8 cellular contexts compared by ENCODE assay signal in genomic region chr11:62552931-62553838, GRCh38. TPM values are rescaled to one million over a fixed set of nuclear protein-coding genes. Genes with fewer than 3 reads are reported as not detected.
DNase-seq lines count a peak whose midpoint lies in the region; ATAC-seq and TF ChIP-seq lines count a peak whose summit lies in the region.

No MANE protein-coding gene starts in this region.

- no peak for TF ChIP-seq CTCF in LNCaP clone FGC (IDR thresholded peaks at IDR 0.05; ENCODE audit: control insufficient read depth, extremely low read depth, insufficient read depth)
- no peak for TF ChIP-seq CTCF in transverse colon (IDR thresholded peaks at IDR 0.05)

- H3K27me3 Mint-ChIP-seq in effector memory CD8-positive, alpha-beta T cell = no peaks in the 10 kb centered on the region

- H3K36me3 Mint-ChIP-seq in effector memory CD8-positive, alpha-beta T cell (ENCODE audit: insufficient read depth) = peaks cover 74% of the 10 kb centered on the region

- H3K27ac ChIP-seq in mesodermal cell (ENCODE audit: low read depth, low read length, severe bottlenecking) (peak overlapping the region; percentile 98), transverse colon (peak overlapping the region; percentile 96 to 100 (median 97))

- WGBS in mesodermal cell (ENCODE audit: insufficient coverage in 2 of 2), 2 experiments = 18 to 19% methylated on average over 12 to 13 of the region's 16 CpGs
- 2 to 13% methylated on average over 7 to 16 of the region's 16 CpGs for WGBS in transverse colon (ENCODE audit: low coverage in 1 of 2), 2 donors

- peak overlapping the region; percentile 83 to 85 for H3K4me3 Mint-ChIP-seq in effector memory CD8-positive, alpha-beta T cell

- intact Hi-C loops in transverse colon (cut with DNase I; ENCODE audit: low total_unique reads) = no loop called here

- in situ Hi-C loops in transverse colon (cut with MboI; ENCODE audit: low pct_ligation_motif_present in 1 of 4, low pct_unique_long_range_greater_than_20kb in 1 of 4, low sequenced_read_pairs in 3 of 4) = loop anchor here in 2 of 4 donors (10.0 kb wide), 1 partner anchor 128 kb away; no protein-coding TSS in a partner anchor

- no peaks in the 10 kb centered on the region for H3K9me3 Mint-ChIP-seq in effector memory CD8-positive, alpha-beta T cell

- ATAC-seq in effector memory CD8-positive, alpha-beta T cell (replicated peaks) = peak; percentile 3
- ATAC-seq in HG03378 (IDR thresholded peaks at IDR 0.05; ENCODE audit: unreplicated experiment) = no peak

- peaks cover 72 to 77% of the 10 kb centered on the region in 2 donors for H3K4me1 Mint-ChIP-seq in effector memory CD8-positive, alpha-beta T cell (ENCODE audit: low read depth in 2 of 2)

- no peaks in the 10 kb centered on the region for H3K9me3 ChIP-seq in mesodermal cell (ENCODE audit: control insufficient read depth, low read length)
- no peaks in the 10 kb centered on the region for H3K9me3 ChIP-seq in transverse colon

- no peaks in the 10 kb centered on the region for H3K27me3 ChIP-seq in transverse colon

- peak; percentile 85 for TF ChIP-seq POLR2A in transverse colon (IDR thresholded peaks at IDR 0.05)

- peak overlapping the region; percentile 93 to 100 for H3K27ac Mint-ChIP-seq in effector memory CD8-positive, alpha-beta T cell

- peaks cover 26% of the 10 kb centered on the region for H3K36me3 ChIP-seq in mesodermal cell (ENCODE audit: control insufficient read depth, insufficient read depth, low read length)
- no peaks in the 10 kb centered on the region for H3K36me3 ChIP-seq in transverse colon

- TF ChIP-seq EP300 in transverse colon (IDR thresholded peaks at IDR 0.05; ENCODE audit: low read depth) = peak; percentile 20

- H3K4me1 ChIP-seq in mesodermal cell (ENCODE audit: control insufficient read depth, insufficient read depth, low read length, poor library complexity, severe bottlenecking) = peaks cover 71% of the 10 kb centered on the region
- peaks cover 77 to 98% (median 92%) of the 10 kb centered on the region in 4 donors for H3K4me1 ChIP-seq in transverse colon

- peak; percentile 91 for DNase-seq in CD1c-positive myeloid dendritic cell (ENCODE audit: extremely low spot score)
- peak; percentile 81 for DNase-seq in LNCaP clone FGC (ENCODE audit: low read depth)
- peak; percentile 44 for DNase-seq in activated CD4-positive, alpha-beta T cell treated with anti-CD3 and anti-CD28 coated beads for 1 hour
- peak; percentile 51 to 65 (median 53) for DNase-seq in effector memory CD8-positive, alpha-beta T cell
- DNase-seq in transverse colon = peak; percentile 90
- no peak for DNase-seq in NCI-H146 (lab: John Stamatoyannopoulos, UW)

- no peak overlapping the region for H3K4me3 ChIP-seq in LNCaP clone FGC (ENCODE audit: low read depth, low read length)
- peak overlapping the region; percentile 12 for H3K4me3 ChIP-seq in mesodermal cell (ENCODE audit: extremely low read depth, insufficient read depth, low read length, poor library complexity, severe bottlenecking)
- peak overlapping the region in 1 of 4 donors; percentile 25 for H3K4me3 ChIP-seq in transverse colon

RNA-seq across cellular contexts. Expression of gene AHNAK, which starts 6.6 kb away (rescaled TPM):
- 88.1 TPM for polyA plus RNA-seq in mesodermal cell (2013, experiment 1 of 2)
- 82.4 TPM for polyA plus RNA-seq in mesodermal cell (2013, experiment 2 of 2)
- 1,000 to 10,000 TPM in 1 of 4 donors, 100 to 1,000 TPM in 3; 561 to 1,032 (median 742) TPM for total RNA-seq in transverse colon

RNA-seq across cellular contexts. Expression of gene EEF1G, which starts 20.5 kb away (rescaled TPM):
- 1,929 TPM for polyA plus RNA-seq in mesodermal cell (2013, experiment 1 of 2)
- polyA plus RNA-seq in mesodermal cell (2013, experiment 2 of 2) = 1,695 TPM
- 1,000 to 10,000 TPM in 3 of 4 donors, 100 to 1,000 TPM in 1; 337 to 1,276 (median 1,207) TPM for total RNA-seq in transverse colon

RNA-seq across cellular contexts. Expression of gene TUT1, which starts 38.1 kb away (rescaled TPM):
- 15.7 TPM for polyA plus RNA-seq in mesodermal cell (2013, experiment 1 of 2)
- 13.7 TPM for polyA plus RNA-seq in mesodermal cell (2013, experiment 2 of 2)
- 10 to 100 TPM in 2 of 4 donors, 1 to 10 TPM in 2; 6.0 to 12.4 (median 9.8) TPM for total RNA-seq in transverse colon

RNA-seq across cellular contexts. Expression of gene MTA2, which starts 48.5 kb away (rescaled TPM):
- 94.4 TPM for polyA plus RNA-seq in mesodermal cell (2013, experiment 1 of 2)
- 89.1 TPM for polyA plus RNA-seq in mesodermal cell (2013, experiment 2 of 2)
- 10 to 100 TPM; 42.0 to 80.1 (median 62.1) TPM for total RNA-seq in transverse colon

RNA-seq across cellular contexts. Expression of gene EML3, which starts 59.4 kb away (rescaled TPM):
- polyA plus RNA-seq in mesodermal cell (2013, experiment 1 of 2) = 49.4 TPM
- polyA plus RNA-seq in mesodermal cell (2013, experiment 2 of 2) = 33.5 TPM
- total RNA-seq in transverse colon = 10 to 100 TPM; 35.0 to 61.1 (median 44.9) TPM
